Comparison of ENCODE assay signal across 18 cellular contexts in the genomic region with DNA sequence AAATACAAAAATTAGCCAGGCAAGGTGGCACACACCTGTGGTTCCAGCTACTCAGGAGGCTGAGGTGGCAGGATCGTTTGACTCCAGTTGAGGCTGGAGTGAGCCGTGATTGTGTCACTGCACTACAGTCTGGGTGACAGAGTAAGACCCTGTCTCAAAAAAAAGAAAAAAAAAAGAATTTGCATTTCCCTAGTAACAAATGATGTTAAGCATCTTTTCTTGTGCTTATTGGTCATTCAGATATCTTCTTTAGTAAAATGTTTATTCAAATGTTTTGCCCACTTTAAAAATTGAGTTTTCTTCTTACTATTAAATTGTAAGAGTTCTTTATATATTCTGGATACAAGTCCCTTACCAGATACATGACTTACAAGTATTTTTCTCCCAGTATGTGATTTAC.
"Had no signal": no experiment of that assay in that cellular context is flagged by ENCODE, and none has a peak within 500 bp of the region (broad histone marks: within the 10 kb centered on the region; RNA-seq: fewer than 3 reads in every experiment).

No MANE protein-coding gene starts in this region.

- H3K9me3 ChIP-seq: ascending aorta, breast epithelium, right atrium auricular region, transverse colon, vagina had no signal

- H3K4me1 Mint-ChIP-seq: activated T-helper 17 cell treated with anti-CD3 and anti-CD28 coated beads, Interleukin-2, amount 50 U/mL, for 72 hours had no signal

- H3K27ac ChIP-seq: ascending aorta, breast epithelium, epithelial cell of prostate, left ventricle myocardium inferior, right atrium auricular region, skin epidermis, transverse colon, vagina had no signal

- H3K9me3 Mint-ChIP-seq: activated T-helper 17 cell treated with anti-CD3 and anti-CD28 coated beads, Interleukin-2, amount 50 U/mL, for 72 hours; natural killer cell treated with Interleukin-12 subunit alpha and Interleukin-12 subunit beta and Interleukin-15 and Interleukin-18, amount 100 ng/mL, for 72 hours had no signal

- DNase-seq: activated CD4-positive, alpha-beta T cell treated with anti-CD3 and anti-CD28 coated beads, Interleukin-2, amount 50 U/mL, for 48 hours; activated naive CD4-positive, alpha-beta T cell treated with anti-CD3 and anti-CD28 coated beads for 36 hours; cerebellar nuclear complex; dermis blood vessel endothelial cell; foreskin melanocyte; left ventricle myocardium inferior; mesendoderm; stimulated activated CD4-positive, alpha-beta T cell treated with anti-CD3 and anti-CD28 coated beads, Interleukin-4, amount 100 ng/mL, for 24 hours; stimulated activated naive CD8-positive, alpha-beta T cell treated with anti-CD3 and anti-CD28 coated beads, Interleukin-15, Interleukin-2, amounts not matched to agents 100 U/mL and 50 U/mL, for 24 hours; transverse colon had no signal

- ATAC-seq: activated T-helper 17 cell treated with anti-CD3 and anti-CD28 coated beads, Interleukin-2, amount 50 U/mL, for 72 hours; natural killer cell treated with Interleukin-12 subunit alpha and Interleukin-12 subunit beta and Interleukin-15 and Interleukin-18, amount 100 ng/mL, for 72 hours; stimulated activated naive CD8-positive, alpha-beta T cell treated with anti-CD3 and anti-CD28 coated beads, Interleukin-15, Interleukin-2, amounts not matched to agents 100 U/mL and 50 U/mL, for 24 hours had no signal

- H3K36me3 Mint-ChIP-seq: natural killer cell treated with Interleukin-12 subunit alpha and Interleukin-12 subunit beta and Interleukin-15 and Interleukin-18, amount 100 ng/mL, for 72 hours had no signal

- H3K4me3 ChIP-seq: ascending aorta, breast epithelium, left ventricle myocardium inferior, right atrium auricular region, skin epidermis, transverse colon, vagina had no signal

- H3K27ac Mint-ChIP-seq: activated naive CD4-positive, alpha-beta T cell treated with anti-CD3 and anti-CD28 coated beads for 36 hours; activated T-helper 17 cell treated with anti-CD3 and anti-CD28 coated beads, Interleukin-2, amount 50 U/mL, for 72 hours; natural killer cell treated with Interleukin-12 subunit alpha and Interleukin-12 subunit beta and Interleukin-15 and Interleukin-18, amount 100 ng/mL, for 72 hours had no signal

- H3K4me1 ChIP-seq: ascending aorta, breast epithelium, left ventricle myocardium inferior, right atrium auricular region, transverse colon, vagina had no signal

- H3K27me3 Mint-ChIP-seq: activated T-helper 17 cell treated with anti-CD3 and anti-CD28 coated beads, Interleukin-2, amount 50 U/mL, for 72 hours; natural killer cell treated with Interleukin-12 subunit alpha and Interleukin-12 subunit beta and Interleukin-15 and Interleukin-18, amount 100 ng/mL, for 72 hours had no signal

- H3K36me3 ChIP-seq: ascending aorta, breast epithelium, left ventricle myocardium inferior, right atrium auricular region, transverse colon, vagina had no signal

- H3K27me3 ChIP-seq: ascending aorta, breast epithelium, right atrium auricular region, transverse colon, vagina had no signal

- H3K4me3 Mint-ChIP-seq: activated naive CD4-positive, alpha-beta T cell treated with anti-CD3 and anti-CD28 coated beads for 36 hours; activated T-helper 17 cell treated with anti-CD3 and anti-CD28 coated beads, Interleukin-2, amount 50 U/mL, for 72 hours; natural killer cell treated with Interleukin-12 subunit alpha and Interleukin-12 subunit beta and Interleukin-15 and Interleukin-18, amount 100 ng/mL, for 72 hours had no signal
